ENCODE assay signal across 1 cellular context in the genomic region with DNA sequence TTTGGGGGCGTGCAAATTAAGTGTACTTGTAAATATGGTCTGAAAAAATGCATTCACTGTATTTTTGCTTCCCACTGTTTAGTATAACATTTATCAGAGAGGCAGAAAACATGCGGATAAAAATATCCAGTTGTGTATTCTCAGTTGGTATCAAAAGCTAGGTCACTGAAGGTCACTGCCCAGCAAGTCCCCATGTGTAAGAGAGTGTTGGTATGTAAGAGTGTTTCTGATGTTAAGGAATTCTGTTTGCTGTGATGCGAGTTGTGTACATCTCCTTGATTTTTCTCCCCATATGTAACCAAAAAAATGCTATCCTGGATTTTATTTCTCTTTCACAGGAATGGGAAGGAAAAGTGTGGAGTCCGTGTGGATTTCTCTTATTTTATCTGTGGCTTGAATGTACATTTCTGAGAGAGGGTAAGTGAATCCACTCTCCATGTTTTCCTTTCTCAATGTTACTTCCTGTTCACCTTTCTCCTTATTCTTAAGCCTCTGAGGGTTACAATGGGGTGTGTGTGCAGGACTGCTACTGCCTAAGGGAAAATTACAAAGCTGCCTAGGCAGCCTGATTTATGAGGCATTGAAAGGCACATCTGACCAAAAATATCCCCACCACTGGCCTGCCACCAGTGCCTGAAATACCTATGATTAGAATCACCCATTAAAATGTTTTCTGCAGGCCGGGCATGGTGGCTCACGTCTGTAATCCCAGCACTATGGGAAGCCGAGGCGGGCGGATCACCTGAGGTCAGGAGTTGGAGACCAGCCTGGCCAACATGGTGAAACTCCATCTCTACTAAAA.
TF ChIP-seq lines count a peak whose summit lies in the region.

No MANE protein-coding gene starts in this region.

TF ChIP-seq in HCT116, 20 proteins besides CTCF, POLR2A, EP300 and RAD21 (continued from another document):
- TF ChIP-seq, protein P1, sequence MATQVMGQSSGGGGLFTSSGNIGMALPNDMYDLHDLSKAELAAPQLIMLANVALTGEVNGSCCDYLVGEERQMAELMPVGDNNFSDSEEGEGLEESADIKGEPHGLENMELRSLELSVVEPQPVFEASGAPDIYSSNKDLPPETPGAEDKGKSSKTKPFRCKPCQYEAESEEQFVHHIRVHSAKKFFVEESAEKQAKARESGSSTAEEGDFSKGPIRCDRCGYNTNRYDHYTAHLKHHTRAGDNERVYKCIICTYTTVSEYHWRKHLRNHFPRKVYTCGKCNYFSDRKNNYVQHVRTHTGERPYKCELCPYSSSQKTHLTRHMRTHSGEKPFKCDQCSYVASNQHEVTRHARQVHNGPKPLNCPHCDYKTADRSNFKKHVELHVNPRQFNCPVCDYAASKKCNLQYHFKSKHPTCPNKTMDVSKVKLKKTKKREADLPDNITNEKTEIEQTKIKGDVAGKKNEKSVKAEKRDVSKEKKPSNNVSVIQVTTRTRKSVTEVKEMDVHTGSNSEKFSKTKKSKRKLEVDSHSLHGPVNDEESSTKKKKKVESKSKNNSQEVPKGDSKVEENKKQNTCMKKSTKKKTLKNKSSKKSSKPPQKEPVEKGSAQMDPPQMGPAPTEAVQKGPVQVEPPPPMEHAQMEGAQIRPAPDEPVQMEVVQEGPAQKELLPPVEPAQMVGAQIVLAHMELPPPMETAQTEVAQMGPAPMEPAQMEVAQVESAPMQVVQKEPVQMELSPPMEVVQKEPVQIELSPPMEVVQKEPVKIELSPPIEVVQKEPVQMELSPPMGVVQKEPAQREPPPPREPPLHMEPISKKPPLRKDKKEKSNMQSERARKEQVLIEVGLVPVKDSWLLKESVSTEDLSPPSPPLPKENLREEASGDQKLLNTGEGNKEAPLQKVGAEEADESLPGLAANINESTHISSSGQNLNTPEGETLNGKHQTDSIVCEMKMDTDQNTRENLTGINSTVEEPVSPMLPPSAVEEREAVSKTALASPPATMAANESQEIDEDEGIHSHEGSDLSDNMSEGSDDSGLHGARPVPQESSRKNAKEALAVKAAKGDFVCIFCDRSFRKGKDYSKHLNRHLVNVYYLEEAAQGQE (IDR thresholded peaks at IDR 0.05; ENCODE audit: low read depth) = no peak
- TF ChIP-seq SRF (IDR thresholded peaks at IDR 0.05; ENCODE audit: low read depth) = 0 out of 2 replicates have a peak, but pooled peaks have one; percentile 12
- TF ChIP-seq TCF7L2 (IDR thresholded peaks at IDR 0.05; ENCODE audit: borderline replicate concordance, extremely low read depth, insufficient read depth, insufficient read length) = no peak
- 0 out of 2 replicates have a peak, but pooled peaks have one; percentile 29 for TF ChIP-seq FOSL1 (IDR thresholded peaks at IDR 0.05; ENCODE audit: low read depth)
- peak; percentile 28 for TF ChIP-seq YY1 (IDR thresholded peaks at IDR 0.05; ENCODE audit: extremely low read depth, insufficient replicate concordance, low read depth, low read length)
- TF ChIP-seq SIN3A (IDR thresholded peaks at IDR 0.05; ENCODE audit: low read depth) = peak; percentile 31; the same call in 1 of the 2 replicates
- TF ChIP-seq, protein P2, sequence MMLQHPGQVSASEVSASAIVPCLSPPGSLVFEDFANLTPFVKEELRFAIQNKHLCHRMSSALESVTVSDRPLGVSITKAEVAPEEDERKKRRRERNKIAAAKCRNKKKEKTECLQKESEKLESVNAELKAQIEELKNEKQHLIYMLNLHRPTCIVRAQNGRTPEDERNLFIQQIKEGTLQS (IDR thresholded peaks at IDR 0.05) = no peak
- TF ChIP-seq CEBPB (IDR thresholded peaks at IDR 0.05; ENCODE audit: low read depth) = peak; percentile 50; the same call in 1 of the 2 replicates
- TF ChIP-seq ELF1 (IDR thresholded peaks at IDR 0.05; ENCODE audit: borderline replicate concordance, low read depth) = peak; percentile 38; the same call in 1 of the 2 replicates
- no peak for TF ChIP-seq EGR1 (IDR thresholded peaks at IDR 0.05; ENCODE audit: low read depth)
- no peak for TF ChIP-seq EZH2 (IDR thresholded peaks at IDR 0.05)
- no peak for TF ChIP-seq EZH2phosphoT487 (IDR thresholded peaks at IDR 0.05; ENCODE audit: borderline replicate concordance)
- peak; percentile 57; the same call in 1 of the 2 replicates for TF ChIP-seq JUND (IDR thresholded peaks at IDR 0.05)
- TF ChIP-seq ZFX (IDR thresholded peaks at IDR 0.05) = no peak
